8 cellular contexts compared by ENCODE assay signal in genomic region chr1:154747841-154748766, GRCh38.
A peak's percentile ranks its signal among the peaks of the same experiment; 100 is the strongest.
DNase-seq lines count a peak whose midpoint lies in the region; ATAC-seq and TF ChIP-seq lines count a peak whose summit lies in the region.

No MANE protein-coding gene starts in this region.

- peak; percentile 84 for ATAC-seq in GM21381 (IDR thresholded peaks at IDR 0.05; ENCODE audit: unreplicated experiment)
- peak; percentile 79 for ATAC-seq in activated CD8-positive, alpha-beta T cell treated with anti-CD3 and anti-CD28 coated beads, Interleukin-2, amount 10 ng/mL, durations not matched to agents 7 days and 5 days
- peak; percentile 79 to 81 for ATAC-seq in stimulated activated naive B cell treated with anti-CD40 and anti-IgM and Interleukin-4, amounts not matched to agents 10 μg/mL and 1 μg/mL and 100 μg/mL, for 72 hours (replicated peaks)

- no peaks in the 10 kb centered on the region for H3K36me3 Mint-ChIP-seq in CD4-positive, alpha-beta memory T cell
- H3K36me3 Mint-ChIP-seq in activated CD8-positive, alpha-beta T cell treated with anti-CD3 and anti-CD28 coated beads, Interleukin-2, amount 10 ng/mL, durations not matched to agents 7 days and 5 days (ENCODE audit: low read depth): no peaks in the 10 kb centered on the region
- no peaks in the 10 kb centered on the region for H3K36me3 Mint-ChIP-seq in stimulated activated naive B cell treated with anti-CD40 and anti-IgM and Interleukin-4, amounts not matched to agents 10 μg/mL and 1 μg/mL and 100 μg/mL, for 72 hours

- no peaks in the 10 kb centered on the region for H3K79me2 ChIP-seq in hepatocyte

- H3K27ac Mint-ChIP-seq in CD4-positive, alpha-beta memory T cell: peak overlapping the region; percentile 69 to 95 (median 88)
- peak overlapping the region; percentile 90 for H3K27ac Mint-ChIP-seq in activated CD8-positive, alpha-beta T cell treated with anti-CD3 and anti-CD28 coated beads, Interleukin-2, amount 10 ng/mL, durations not matched to agents 7 days and 5 days
- H3K27ac Mint-ChIP-seq in stimulated activated naive B cell treated with anti-CD40 and anti-IgM and Interleukin-4, amounts not matched to agents 10 μg/mL and 1 μg/mL and 100 μg/mL, for 72 hours: peak overlapping the region; percentile 53

- peak overlapping the region in 1 of 2 donors; percentile 16 for H3K4me3 ChIP-seq in CD4-positive, alpha-beta memory T cell (ENCODE audit: low read length in 2 of 2)
- H3K4me3 ChIP-seq in NB4 (ENCODE audit: low read depth, low read length) (no peak overlapping the region), hepatocyte (no peak overlapping the region)

- CTCF ChIA-PET in CD4-positive, alpha-beta memory T cell (lab: Charles Lee; ENCODE audit: partially characterized antibody): interaction anchor here (0.5 to 5.7 kb wide), 7 partner anchors 11 to 188 kb away, joined by 3 to 37 read pairs (median 4); no protein-coding TSS in a partner anchor
- CTCF ChIA-PET in activated CD8-positive, alpha-beta T cell treated with anti-CD3 and anti-CD28 coated beads, Interleukin-2, amount 10 ng/mL, durations not matched to agents 7 days and 5 days (lab: Charles Lee): interaction anchor here (0.9 to 8.5 kb wide), 16 partner anchors 10 to 190 kb away, joined by 3 to 72 read pairs (median 6); no protein-coding TSS in a partner anchor

- no peaks in the 10 kb centered on the region for H3K9me2 ChIP-seq in hepatocyte (replicated peaks; ENCODE audit: insufficient read depth)

- H3K4me3 Mint-ChIP-seq in CD4-positive, alpha-beta memory T cell: peak overlapping the region; percentile 51 to 92 (median 78)
- peak overlapping the region; percentile 69 for H3K4me3 Mint-ChIP-seq in activated CD8-positive, alpha-beta T cell treated with anti-CD3 and anti-CD28 coated beads, Interleukin-2, amount 10 ng/mL, durations not matched to agents 7 days and 5 days
- peak overlapping the region; percentile 42 to 60 for H3K4me3 Mint-ChIP-seq in stimulated activated naive B cell treated with anti-CD40 and anti-IgM and Interleukin-4, amounts not matched to agents 10 μg/mL and 1 μg/mL and 100 μg/mL, for 72 hours

- intact Hi-C loops in CD4-positive, alpha-beta memory T cell (cut with micrococcal nuclease): loop anchor here (1.0 to 5.0 kb wide), 2 partner anchors 43 to 191 kb away; partner anchors contain the start of gene UBE2Q1

- H3K4me1 ChIP-seq in CD4-positive, alpha-beta memory T cell (ENCODE audit: insufficient read depth, low read length): peaks cover 49% of the 10 kb centered on the region
- peaks cover 9% of the 10 kb centered on the region for H3K4me1 ChIP-seq in hepatocyte (ENCODE audit: insufficient read depth)

- no peaks in the 10 kb centered on the region for H3K9me3 Mint-ChIP-seq in CD4-positive, alpha-beta memory T cell
- no peaks in the 10 kb centered on the region for H3K9me3 Mint-ChIP-seq in activated CD8-positive, alpha-beta T cell treated with anti-CD3 and anti-CD28 coated beads, Interleukin-2, amount 10 ng/mL, durations not matched to agents 7 days and 5 days (ENCODE audit: insufficient read depth)
- no peaks in the 10 kb centered on the region for H3K9me3 Mint-ChIP-seq in stimulated activated naive B cell treated with anti-CD40 and anti-IgM and Interleukin-4, amounts not matched to agents 10 μg/mL and 1 μg/mL and 100 μg/mL, for 72 hours

- no peaks in the 10 kb centered on the region for H3K27me3 ChIP-seq in CD4-positive, alpha-beta memory T cell (ENCODE audit: insufficient read depth, low read length)
- peaks cover 5% of the 10 kb centered on the region for H3K27me3 ChIP-seq in hepatocyte

- H3K9me3 ChIP-seq in CD4-positive, alpha-beta memory T cell (ENCODE audit: control insufficient read depth in 1 of 2, low read length in 2 of 2): no peaks in the 10 kb centered on the region
- no peaks in the 10 kb centered on the region for H3K9me3 ChIP-seq in hepatocyte (ENCODE audit: low read depth)

- H3K4me2 ChIP-seq in hepatocyte: peak overlapping the region; percentile 46

- 36% methylated on average over 19 of the region's 19 CpGs for WGBS in hepatocyte (ENCODE audit: low lambda C conversion rate, missing lambda C conversion rate)

- POLR2A ChIA-PET in CD4-positive, alpha-beta memory T cell (lab: Charles Lee; ENCODE audit: partially characterized antibody): interaction anchor here (0.8 to 1.9 kb wide), 5 partner anchors 11 to 204 kb away, joined by 3 to 9 read pairs (median 3); partner anchors contain the start of gene ADAR
- POLR2A ChIA-PET in activated CD8-positive, alpha-beta T cell treated with anti-CD3 and anti-CD28 coated beads, Interleukin-2, amount 10 ng/mL, durations not matched to agents 7 days and 5 days (lab: Charles Lee): interaction anchor here (0.8 to 1.4 kb wide), 3 partner anchors 9 to 12 kb away, joined by 3 to 4 read pairs (median 3); no protein-coding TSS in a partner anchor

- peaks cover 29 to 42% (median 37%) of the 10 kb centered on the region in 4 donors for H3K4me1 Mint-ChIP-seq in CD4-positive, alpha-beta memory T cell
- peaks cover 74% of the 10 kb centered on the region for H3K4me1 Mint-ChIP-seq in activated CD8-positive, alpha-beta T cell treated with anti-CD3 and anti-CD28 coated beads, Interleukin-2, amount 10 ng/mL, durations not matched to agents 7 days and 5 days (ENCODE audit: low read depth)
- H3K4me1 Mint-ChIP-seq in stimulated activated naive B cell treated with anti-CD40 and anti-IgM and Interleukin-4, amounts not matched to agents 10 μg/mL and 1 μg/mL and 100 μg/mL, for 72 hours: peaks cover 18 to 21% of the 10 kb centered on the region in 2 donors

- TF ChIP-seq POLR2A in NB4 (IDR thresholded peaks at IDR 0.05; ENCODE audit: extremely low read depth, insufficient read length): no peak

- DNase-seq in CD4-positive, alpha-beta memory T cell: peak; percentile 29 to 55 (median 48)
- DNase-seq in NB4 (ENCODE audit: low read depth): peak; percentile 66
- peak; percentile 74 for DNase-seq in activated CD8-positive, alpha-beta T cell treated with anti-CD3 and anti-CD28 coated beads, Interleukin-2, amount 10 ng/mL, durations not matched to agents 7 days and 5 days
- peak; percentile 48 for DNase-seq in hepatocyte (ENCODE audit: low spot score)
- DNase-seq in stimulated activated naive B cell treated with anti-CD40 and anti-IgM and Interleukin-4, amounts not matched to agents 10 μg/mL and 1 μg/mL and 100 μg/mL, for 72 hours: no peak
- DNase-seq in DMS53 treated with DMSO at 0.1 percent for 48 hours (lab: John Stamatoyannopoulos, UW; ENCODE audit: unreplicated experiment): no peak
- no peak for DNase-seq in germinal center (ENCODE audit: low spot score)

- TF ChIP-seq CTCF in NB4 (IDR thresholded peaks at IDR 0.05; ENCODE audit: low read depth, low read length): no peak
- no peak for TF ChIP-seq CTCF in hepatocyte (IDR thresholded peaks at IDR 0.05; ENCODE audit: poor library complexity)

- peaks cover 2 to 4% of the 10 kb centered on the region in 2 donors for H3K27me3 Mint-ChIP-seq in CD4-positive, alpha-beta memory T cell
- peaks cover 16% of the 10 kb centered on the region for H3K27me3 Mint-ChIP-seq in activated CD8-positive, alpha-beta T cell treated with anti-CD3 and anti-CD28 coated beads, Interleukin-2, amount 10 ng/mL, durations not matched to agents 7 days and 5 days (ENCODE audit: low read depth)
- peaks cover 49 to 51% of the 10 kb centered on the region in 2 donors for H3K27me3 Mint-ChIP-seq in stimulated activated naive B cell treated with anti-CD40 and anti-IgM and Interleukin-4, amounts not matched to agents 10 μg/mL and 1 μg/mL and 100 μg/mL, for 72 hours

- H3K36me3 ChIP-seq in CD4-positive, alpha-beta memory T cell (ENCODE audit: insufficient read depth, low read length): no peaks in the 10 kb centered on the region
- H3K36me3 ChIP-seq in hepatocyte (replicated peaks; ENCODE audit: insufficient read depth, low read depth): no peaks in the 10 kb centered on the region

- H4K20me1 ChIP-seq in hepatocyte (ENCODE audit: insufficient read depth, poor library complexity, severe bottlenecking): no peaks in the 10 kb centered on the region

- H2AFZ ChIP-seq in hepatocyte: no peak overlapping the region

- H3K27ac ChIP-seq in CD4-positive, alpha-beta memory T cell (ENCODE audit: low read depth, low read length): no peak overlapping the region
- H3K27ac ChIP-seq in hepatocyte: peak overlapping the region; percentile 46

Comparison
In these comparisons a context has a peak if more than half of its experiments do, and no peak if none do; other contexts are left out.
1. DNase-seq: peak in CD4-positive, alpha-beta memory T cell (5 of 5), NB4 (single experiment), activated CD8-positive, alpha-beta T cell treated with anti-CD3 and anti-CD28 coated beads, Interleukin-2, amount 10 ng/mL, durations not matched to agents 7 days and 5 days (single experiment) and hepatocyte (single experiment); none in stimulated activated naive B cell treated with anti-CD40 and anti-IgM and Interleukin-4, amounts not matched to agents 10 μg/mL and 1 μg/mL and 100 μg/mL, for 72 hours (single experiment), DMS53 treated with DMSO at 0.1 percent for 48 hours (single experiment) and germinal center (single experiment).
2. Peak in every context shown above with its lines, with median percentiles within 50 percentile points of each other: H3K27ac Mint-ChIP-seq, H3K4me3 Mint-ChIP-seq and ATAC-seq.